19 cellular contexts compared by ENCODE assay signal in genomic region chr16:14334366-14335105, GRCh38.
A peak's percentile ranks its signal among the peaks of the same experiment; 100 is the strongest.
DNase-seq lines count a peak whose midpoint lies in the region; ATAC-seq, FAIRE-seq and TF ChIP-seq lines count a peak whose summit lies in the region.
"Had no signal": no experiment of that assay in that cellular context is flagged by ENCODE, and none has a peak within 500 bp of the region (broad histone marks: within the 10 kb centered on the region; RNA-seq: fewer than 3 reads in every experiment).

No MANE protein-coding gene starts in this region.

- H4K20me1 ChIP-seq in PC-9 (ENCODE audit: insufficient read depth) = no peaks in the 10 kb centered on the region
- H4K20me1 ChIP-seq in osteoblast (ENCODE audit: insufficient read depth, low read length) = peaks cover 3% of the 10 kb centered on the region

- intact Hi-C loops in PC-9 (cut with micrococcal nuclease; ENCODE audit: unreplicated experiment) = loop anchor here (1.0 kb wide), 1 partner anchor 195 kb away; no protein-coding TSS in a partner anchor

- CTCF ChIA-PET in PC-9 (lab: Charles Lee) = no interaction called here

- peak overlapping the region; percentile 1; the same call in 1 of the 2 replicates for H3K27ac ChIP-seq in C4-2B
- H3K27ac ChIP-seq in PC-9 = no peak overlapping the region
- H3K27ac ChIP-seq in osteoblast (ENCODE audit: low read depth, low read length) = no peak overlapping the region
- H3K27ac ChIP-seq: pancreas had no signal

- no peak for ATAC-seq in HG02763 (IDR thresholded peaks at IDR 0.05; ENCODE audit: unreplicated experiment)
- ATAC-seq: pancreas; stimulated activated naive CD8-positive, alpha-beta T cell treated with anti-CD3 and anti-CD28 coated beads, Interleukin-15, amount 100 ng/mL, for 72 hours; T-cell had no signal

- H2AFZ ChIP-seq in PC-9 (no peak overlapping the region), osteoblast (ENCODE audit: low read length) (no peak overlapping the region)

- peaks cover 51% of the 10 kb centered on the region for H3F3A ChIP-seq in PC-9 (ENCODE audit: insufficient read depth, low read depth)

- H3K27me3 ChIP-seq in PC-9 (ENCODE audit: insufficient read depth, low read depth) = no peaks in the 10 kb centered on the region
- no peaks in the 10 kb centered on the region for H3K27me3 ChIP-seq in osteoblast (ENCODE audit: insufficient read depth, low read length)
- H3K27me3 ChIP-seq: BE2C, pancreas had no signal

- BruUV-seq in PC-9 (replicated peaks; lab: Mats Ljungman, UMichigan) = TSS peak; percentile 11

- H3K4me2 ChIP-seq in PC-9 = no peak overlapping the region
- no peak overlapping the region for H3K4me2 ChIP-seq in osteoblast (ENCODE audit: insufficient read depth, low read length)

- H3K79me2 ChIP-seq in PC-9 (ENCODE audit: low read depth) = no peaks in the 10 kb centered on the region
- no peaks in the 10 kb centered on the region for H3K79me2 ChIP-seq in osteoblast (ENCODE audit: insufficient read depth, low read length)

- DNase-seq in PC-9 (no peak), fibroblast of mammary gland (ENCODE audit: low read depth) (peak; percentile 80), osteoblast (ENCODE audit: insufficient read length, low spot score, missing footprints) (peak; percentile 49), GM19239 (ENCODE audit: insufficient read length, low spot score) (no peak), D721Med (ENCODE audit: insufficient read length, low spot score) (no peak)
- DNase-seq: aorta; immature natural killer cell; MV-4-11; NCI-H2029; NCI-H446 treated with DMSO at 0.1 percent for 48 hours; pancreas; stimulated activated CD4-positive, alpha-beta T cell treated with anti-CD3 and anti-CD28 coated beads, Interleukin-2, amount 100 ng/mL, for 24 hours; stimulated activated naive CD8-positive, alpha-beta T cell treated with anti-CD3 and anti-CD28 coated beads, Interleukin-15, amount 100 ng/mL, for 72 hours; T-cell had no signal

- H3K9me3 ChIP-seq in PC-9 (ENCODE audit: insufficient read depth, low read depth) (no peaks in the 10 kb centered on the region), osteoblast (ENCODE audit: low read depth, low read length) (no peaks in the 10 kb centered on the region)
- H3K9me3 ChIP-seq: pancreas had no signal

- TF ChIP-seq CTCF in C4-2B (conservative IDR thresholded peaks at IDR 0.05) (no peak), PC-9 (conservative IDR thresholded peaks at IDR 0.05) (no peak), fibroblast of mammary gland (conservative IDR thresholded peaks at IDR 0.05; ENCODE audit: control insufficient read depth, insufficient read depth, low read depth, low read length) (no peak), osteoblast (IDR thresholded peaks at IDR 0.05; ENCODE audit: extremely low read depth, low read depth, low read length) (no peak), D721Med (IDR thresholded peaks at IDR 0.05; ENCODE audit: insufficient read depth, missing control alignments) (no peak)

- no peak overlapping the region for H3K4me3 ChIP-seq in PC-9
- H3K4me3 ChIP-seq in fibroblast of mammary gland (ENCODE audit: control insufficient read depth, low read depth, low read length) = no peak overlapping the region
- no peak overlapping the region for H3K4me3 ChIP-seq in osteoblast (ENCODE audit: insufficient read depth, low read length)
- H3K4me3 ChIP-seq: lung, pancreas had no signal

- POLR2A ChIA-PET in PC-9 (lab: Charles Lee; ENCODE audit: unreplicated experiment) = interaction anchor here (0.6 to 0.7 kb wide), 3 partner anchors 24 to 338 kb away, joined by 4 to 9 read pairs (median 6); no protein-coding TSS in a partner anchor

- H3K36me3 ChIP-seq in PC-9 (ENCODE audit: low read depth) = 0 out of 2 replicates have a peak, but pooled peaks cover 5% of the 10 kb centered on the region
- peaks cover 8% of the 10 kb centered on the region for H3K36me3 ChIP-seq in osteoblast (ENCODE audit: insufficient read depth, low read length)
- H3K36me3 ChIP-seq: BE2C, pancreas had no signal

- H3K9me2 ChIP-seq in PC-9 (ENCODE audit: insufficient read depth) = no peaks in the 10 kb centered on the region

- no peaks in the 10 kb centered on the region for H3K4me1 ChIP-seq in PC-9 (replicated peaks; ENCODE audit: insufficient read depth)
- peaks cover 11% of the 10 kb centered on the region for H3K4me1 ChIP-seq in osteoblast (ENCODE audit: insufficient read depth, low read length)
- H3K4me1 ChIP-seq: BE2C had no signal

- FAIRE-seq in GM19239 (lab: Jason Lieb, UNC) (no peak), D721Med (lab: Jason Lieb, UNC) (no peak)
- FAIRE-seq: H1, pancreas had no signal

Comparison
In these comparisons a context has a peak if more than half of its experiments do, and no peak if none do; other contexts are left out.
1. DNase-seq: peak in fibroblast of mammary gland (single experiment) and osteoblast (single experiment); none in PC-9 (0 of 2), GM19239 (single experiment) and D721Med (single experiment).